ENCODE assay signal across 3 cellular contexts in genomic region chr15:73200339-73200738, GRCh38.
"Had no signal": no experiment of that assay in that cellular context is flagged by ENCODE, and none has a peak within 500 bp of the region (broad histone marks: within the 10 kb centered on the region; RNA-seq: fewer than 3 reads in every experiment).

No MANE protein-coding gene starts in this region.

- ATAC-seq: GM12878 had no signal

- H3K4me3 ChIP-seq: GM12878 had no signal

- DNase-seq: GDM1, GF-D8 had no signal
